ENCODE assay signal across 1 cellular context in genomic region chr16:12225282-12225681, GRCh38.
A peak's percentile ranks its signal among the peaks of the same experiment; 100 is the strongest.
TF ChIP-seq lines count a peak whose summit lies in the region.

No MANE protein-coding gene starts in this region.

TF ChIP-seq in GM12878, 131 proteins besides CTCF, POLR2A, EP300 and RAD21 (continued from another document):
- no peak for TF ChIP-seq PKNOX1 (IDR thresholded peaks at IDR 0.05)
- TF ChIP-seq BHLHE40 (IDR thresholded peaks at IDR 0.05; ENCODE audit: borderline replicate concordance in 1 of 2, low read depth in 2 of 2, low read length in 1 of 2): peak in 1 of 2 experiments; percentile 44; a peak in 1 of 4 replicates
- no peak for TF ChIP-seq CBFB (IDR thresholded peaks at IDR 0.05; ENCODE audit: low read depth)
- TF ChIP-seq MEF2B (IDR thresholded peaks at IDR 0.05; ENCODE audit: partially characterized antibody, poor library complexity, severe bottlenecking): peak; percentile 20
- TF ChIP-seq FOXK2 (IDR thresholded peaks at IDR 0.05): no peak
- no peak for TF ChIP-seq TCF3 (IDR thresholded peaks at IDR 0.05; ENCODE audit: borderline replicate concordance, insufficient read depth, low read depth, low read length)
- TF ChIP-seq MAX (IDR thresholded peaks at IDR 0.05; ENCODE audit: low read depth, low read length): no peak
TF ChIP-seq in GM12878: peak in this region for 4.
